ENCODE assay signal across 20 cellular contexts in the genomic region with DNA sequence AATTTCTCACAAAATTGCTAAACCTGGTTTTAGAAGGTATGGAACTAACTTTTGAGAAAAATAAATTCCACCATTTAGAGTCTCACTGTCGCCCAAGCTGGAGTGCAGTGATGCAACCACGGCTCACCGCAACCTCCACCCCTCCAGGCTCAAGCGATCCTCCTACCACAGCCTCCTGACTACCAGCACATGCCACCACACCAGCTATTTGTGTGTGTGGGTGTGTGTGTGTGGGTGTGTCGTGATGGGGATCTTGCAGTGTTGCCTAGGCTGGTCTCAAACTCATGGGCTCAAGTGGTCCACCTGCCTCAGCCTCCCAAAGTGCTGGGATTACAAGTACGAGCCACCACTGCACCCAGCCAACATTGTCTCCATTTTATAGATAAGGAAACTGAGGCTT.
DNase-seq lines count a peak whose midpoint lies in the region; ATAC-seq, FAIRE-seq and TF ChIP-seq lines count a peak whose summit lies in the region.
"Had no signal": no experiment of that assay in that cellular context is flagged by ENCODE, and none has a peak within 500 bp of the region (broad histone marks: within the 10 kb centered on the region; RNA-seq: fewer than 3 reads in every experiment).

No MANE protein-coding gene starts in this region.

- H3K4me3 Mint-ChIP-seq in natural killer cell = no peak overlapping the region
- H3K4me3 Mint-ChIP-seq in natural killer cell treated with Interleukin-12 subunit alpha and Interleukin-12 subunit beta and Interleukin-15 and Interleukin-18, amount 100 ng/mL, for 72 hours = no peak overlapping the region
- no peak overlapping the region for H3K4me3 Mint-ChIP-seq in stimulated activated effector memory CD8-positive, alpha-beta T cell treated with anti-CD3 and anti-CD28 coated beads, Interleukin-12 subunit alpha, Interleukin-12 subunit beta, amount 100 ng/mL, for 72 hours
- H3K4me3 Mint-ChIP-seq: CD8-positive, alpha-beta T cell; GM23338 had no signal

- H2AFZ ChIP-seq in KMS-11 (ENCODE audit: low read depth) = no peak overlapping the region
- H2AFZ ChIP-seq: GM23338 had no signal

- no peaks in the 10 kb centered on the region for H3K9me3 Mint-ChIP-seq in natural killer cell
- no peaks in the 10 kb centered on the region for H3K9me3 Mint-ChIP-seq in natural killer cell treated with Interleukin-12 subunit alpha and Interleukin-12 subunit beta and Interleukin-15 and Interleukin-18, amount 100 ng/mL, for 72 hours
- H3K9me3 Mint-ChIP-seq in stimulated activated effector memory CD8-positive, alpha-beta T cell treated with anti-CD3 and anti-CD28 coated beads, Interleukin-12 subunit alpha, Interleukin-12 subunit beta, amount 100 ng/mL, for 72 hours = no peaks in the 10 kb centered on the region
- H3K9me3 Mint-ChIP-seq: CD8-positive, alpha-beta T cell; GM23338 had no signal

- H3K27me3 Mint-ChIP-seq in natural killer cell (ENCODE audit: low read depth in 2 of 2) = no peaks in the 10 kb centered on the region
- no peaks in the 10 kb centered on the region for H3K27me3 Mint-ChIP-seq in natural killer cell treated with Interleukin-12 subunit alpha and Interleukin-12 subunit beta and Interleukin-15 and Interleukin-18, amount 100 ng/mL, for 72 hours

- H4K20me1 ChIP-seq in KMS-11 (ENCODE audit: insufficient read depth) = no peaks in the 10 kb centered on the region
- H4K20me1 ChIP-seq: BLaER1 treated with 17β-estradiol and CSF1 and Interleukin-3, amounts not matched to agents 10 nM and 100 nM had no signal

- H3K27me3 ChIP-seq in KMS-11 (ENCODE audit: insufficient read depth, low read depth) (no peaks in the 10 kb centered on the region), bronchial epithelial cell (ENCODE audit: control insufficient read depth, insufficient read depth, low read length) (no peaks in the 10 kb centered on the region)
- H3K27me3 ChIP-seq: BLaER1 treated with 17β-estradiol and CSF1 and Interleukin-3, amounts not matched to agents 10 nM and 100 nM had no signal

- FAIRE-seq in bronchial epithelial cell (lab: Jason Lieb, UNC) = peak; percentile 89

- TF ChIP-seq CTCF in natural killer cell (IDR thresholded peaks at IDR 0.05) (no peak), KMS-11 (conservative IDR thresholded peaks at IDR 0.05; ENCODE audit: low read depth, low read length) (no peak), bronchial epithelial cell (IDR thresholded peaks at IDR 0.05; ENCODE audit: insufficient read depth, low read length, severe bottlenecking) (no peak), coronary artery (IDR thresholded peaks at IDR 0.05) (no peak)

- no peaks in the 10 kb centered on the region for H3K36me3 ChIP-seq in KMS-11 (ENCODE audit: insufficient read depth)
- no peaks in the 10 kb centered on the region for H3K36me3 ChIP-seq in bronchial epithelial cell (ENCODE audit: control insufficient read depth, insufficient read depth, low read length)

- peaks cover 28 to 37% of the 10 kb centered on the region in 2 donors for H3K4me1 Mint-ChIP-seq in natural killer cell
- peaks cover 27 to 40% of the 10 kb centered on the region in 2 donors for H3K4me1 Mint-ChIP-seq in natural killer cell treated with Interleukin-12 subunit alpha and Interleukin-12 subunit beta and Interleukin-15 and Interleukin-18, amount 100 ng/mL, for 72 hours (ENCODE audit: low read depth in 2 of 2)
- H3K4me1 Mint-ChIP-seq in stimulated activated effector memory CD8-positive, alpha-beta T cell treated with anti-CD3 and anti-CD28 coated beads, Interleukin-12 subunit alpha, Interleukin-12 subunit beta, amount 100 ng/mL, for 72 hours = peaks cover 32% of the 10 kb centered on the region

- H3K27ac ChIP-seq in KMS-11 = peak overlapping the region; percentile 98
- no peak overlapping the region for H3K27ac ChIP-seq in coronary artery
- H3K27ac ChIP-seq: BLaER1 treated with 17β-estradiol and CSF1 and Interleukin-3, amounts not matched to agents 10 nM and 100 nM; HL-60 had no signal

- intact Hi-C loops in natural killer cell (cut with micrococcal nuclease) = no loop called here

- no peak overlapping the region; the same call in 1 of the 2 replicates for H3K9ac ChIP-seq in KMS-11
- H3K9ac ChIP-seq: BLaER1 treated with 17β-estradiol and CSF1 and Interleukin-3, amounts not matched to agents 10 nM and 100 nM had no signal

- H3K4me3 ChIP-seq in KMS-11 (IDR thresholded peaks at IDR 0.05; ENCODE audit: insufficient read depth, low read depth, low read length) = no peak overlapping the region
- H3K4me3 ChIP-seq in bronchial epithelial cell (ENCODE audit: low read depth, low read length) = no peak overlapping the region
- H3K4me3 ChIP-seq in coronary artery = no peak overlapping the region
- H3K4me3 ChIP-seq: BLaER1 treated with 17β-estradiol and CSF1 and Interleukin-3, amounts not matched to agents 10 nM and 100 nM; GM23338 had no signal

- H3K79me2 ChIP-seq in KMS-11 (ENCODE audit: insufficient read depth, low read depth) = no peaks in the 10 kb centered on the region

- no peaks in the 10 kb centered on the region for H3K36me3 Mint-ChIP-seq in natural killer cell
- no peaks in the 10 kb centered on the region for H3K36me3 Mint-ChIP-seq in natural killer cell treated with Interleukin-12 subunit alpha and Interleukin-12 subunit beta and Interleukin-15 and Interleukin-18, amount 100 ng/mL, for 72 hours
- no peaks in the 10 kb centered on the region for H3K36me3 Mint-ChIP-seq in stimulated activated effector memory CD8-positive, alpha-beta T cell treated with anti-CD3 and anti-CD28 coated beads, Interleukin-12 subunit alpha, Interleukin-12 subunit beta, amount 100 ng/mL, for 72 hours

- H3K27ac Mint-ChIP-seq in natural killer cell = peak overlapping the region; percentile 71 to 78
- no peak overlapping the region for H3K27ac Mint-ChIP-seq in natural killer cell treated with Interleukin-12 subunit alpha and Interleukin-12 subunit beta and Interleukin-15 and Interleukin-18, amount 100 ng/mL, for 72 hours
- peak overlapping the region; percentile 20 for H3K27ac Mint-ChIP-seq in stimulated activated effector memory CD8-positive, alpha-beta T cell treated with anti-CD3 and anti-CD28 coated beads, Interleukin-12 subunit alpha, Interleukin-12 subunit beta, amount 100 ng/mL, for 72 hours
- H3K27ac Mint-ChIP-seq: GM23338 had no signal

- DNase-seq in natural killer cell (no peak), bronchial epithelial cell (ENCODE audit: low read depth) (no peak), coronary artery (ENCODE audit: low spot score) (no peak)
- DNase-seq in natural killer cell treated with Interleukin-12 subunit alpha and Interleukin-12 subunit beta and Interleukin-15 and Interleukin-18, amount 100 ng/mL, for 72 hours (ENCODE audit: low spot score) = no peak
- DNase-seq in stimulated activated effector memory CD8-positive, alpha-beta T cell treated with anti-CD3 and anti-CD28 coated beads, Interleukin-12 subunit alpha, Interleukin-12 subunit beta, amount 100 ng/mL, for 72 hours (ENCODE audit: low spot score in 2 of 2) = no peak
- DNase-seq: 8988T; CD8-positive, alpha-beta T cell; COR-L47; DMS 273 treated with DMSO at 0.1 percent for 48 hours; DMS53; DND-41; EL; H7 had no signal

- ATAC-seq in natural killer cell (no peak), GM19035 (IDR thresholded peaks at IDR 0.05; ENCODE audit: unreplicated experiment) (no peak), GM18858 (IDR thresholded peaks at IDR 0.05; ENCODE audit: unreplicated experiment) (no peak)
- no peak for ATAC-seq in natural killer cell treated with Interleukin-12 subunit alpha and Interleukin-12 subunit beta and Interleukin-15 and Interleukin-18, amount 100 ng/mL, for 72 hours
- no peak for ATAC-seq in stimulated activated effector memory CD8-positive, alpha-beta T cell treated with anti-CD3 and anti-CD28 coated beads, Interleukin-12 subunit alpha, Interleukin-12 subunit beta, amount 100 ng/mL, for 72 hours
- ATAC-seq: CD8-positive, alpha-beta T cell; GM23338; HCT116 had no signal

- H3K4me2 ChIP-seq in KMS-11 = peak overlapping the region; percentile 96
- H3K4me2 ChIP-seq: GM23338 had no signal

- H3K4me1 ChIP-seq in KMS-11 (ENCODE audit: low read depth, poor library complexity, severe bottlenecking) = peaks cover 95% of the 10 kb centered on the region

Comparison
In these comparisons a context has a peak if more than half of its experiments do, and no peak if none do; other contexts are left out.
1. H3K27ac Mint-ChIP-seq: peak in natural killer cell (2 of 2) and stimulated activated effector memory CD8-positive, alpha-beta T cell treated with anti-CD3 and anti-CD28 coated beads, Interleukin-12 subunit alpha, Interleukin-12 subunit beta, amount 100 ng/mL, for 72 hours (single experiment); none in natural killer cell treated with Interleukin-12 subunit alpha and Interleukin-12 subunit beta and Interleukin-15 and Interleukin-18, amount 100 ng/mL, for 72 hours (0 of 2).